ENCODE assay signal across 17 cellular contexts in the genomic region with DNA sequence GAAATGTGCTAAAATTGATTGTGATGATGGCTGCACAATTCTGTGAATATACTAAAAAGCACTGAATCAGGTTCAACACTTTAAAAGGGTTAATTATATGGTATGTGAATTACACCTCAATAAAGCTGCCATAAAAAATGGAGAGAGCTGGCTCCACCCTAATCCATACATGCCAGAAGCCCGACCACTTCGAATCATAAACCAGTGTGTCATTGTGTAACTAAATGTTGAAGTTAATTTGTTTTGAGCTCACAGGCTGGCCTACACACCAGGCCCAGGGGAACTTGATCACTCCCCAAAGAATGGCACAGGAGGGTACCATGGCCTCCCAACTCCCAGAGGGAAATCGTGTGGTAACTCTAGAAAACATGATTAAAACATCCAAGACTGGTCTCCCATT. TPM values are rescaled to one million over a fixed set of nuclear protein-coding genes. Genes with fewer than 3 reads are reported as not detected.
DNase-seq lines count a peak whose midpoint lies in the region; FAIRE-seq and TF ChIP-seq lines count a peak whose summit lies in the region.
"Had no signal": no experiment of that assay in that cellular context is flagged by ENCODE, and none has a peak within 500 bp of the region (broad histone marks: within the 10 kb centered on the region; RNA-seq: fewer than 3 reads in every experiment).

No MANE protein-coding gene starts in this region.

- WGBS in small intestine, 3 donors = 15 to 62% (median 51%) methylated on average over 3 of the region's 3 CpGs

- H3K9me3 ChIP-seq in mucosa of rectum (ENCODE audit: control insufficient read depth in 2 of 2, low read length in 2 of 2) (no peaks in the 10 kb centered on the region), small intestine (ENCODE audit: control insufficient read depth, low read depth) (no peaks in the 10 kb centered on the region), tibial artery (no peaks in the 10 kb centered on the region)

- peak; percentile 21 for DNase-seq in NCI-H69 (lab: John Stamatoyannopoulos, UW)
- DNase-seq in bronchial epithelial cell (ENCODE audit: low read depth) = no peak
- DNase-seq in small intestine = peak; percentile 74
- DNase-seq in tibial artery = no peak
- DNase-seq in cerebellum (ENCODE audit: low spot score) = no peak
- no peak for DNase-seq in stimulated activated CD4-positive, alpha-beta T cell treated with anti-CD3 and anti-CD28 coated beads, Interleukin-15, amount 100 ng/mL, for 24 hours
- DNase-seq: 8988T; AML-193; CD4-positive, CD25-positive, alpha-beta regulatory T cell; DMS53; GF-D8; HCEC 1CT; HFFc6 had no signal

- intact Hi-C loops in tibial artery (cut with DNase I; ENCODE audit: low total_unique reads) = no loop called here

- H3K9ac ChIP-seq in mucosa of rectum (ENCODE audit: low read depth in 1 of 2, low read length in 2 of 2) = peak overlapping the region; percentile 35 to 49
- H3K9ac ChIP-seq: BLaER1 treated with 17β-estradiol and CSF1 and Interleukin-3, amounts not matched to agents 10 nM and 100 nM had no signal

- peaks cover 36% of the 10 kb centered on the region for H3K36me3 ChIP-seq in bronchial epithelial cell (ENCODE audit: control insufficient read depth, insufficient read depth, low read length)
- peaks cover 44 to 51% of the 10 kb centered on the region in 2 donors for H3K36me3 ChIP-seq in mucosa of rectum (ENCODE audit: control insufficient read depth in 2 of 2, insufficient read depth in 2 of 2, low read length in 2 of 2)
- H3K36me3 ChIP-seq in small intestine (ENCODE audit: control insufficient read depth in 2 of 2, insufficient read depth in 2 of 2, low read length in 2 of 2) = peaks cover 2 to 7% of the 10 kb centered on the region in 2 donors
- peaks cover 51 to 95% (median 90%) of the 10 kb centered on the region in 3 donors for H3K36me3 ChIP-seq in tibial artery

- H3K4me1 ChIP-seq in mucosa of rectum (ENCODE audit: control insufficient read depth in 2 of 2, insufficient read depth in 2 of 2, low read length in 2 of 2) = peaks cover 10 to 24% of the 10 kb centered on the region in 2 donors
- H3K4me1 ChIP-seq in small intestine (ENCODE audit: control insufficient read depth in 2 of 2, insufficient read depth in 1 of 2, low read depth in 1 of 2, low read length in 1 of 2) = no peaks in the 10 kb centered on the region
- no peaks in the 10 kb centered on the region for H3K4me1 ChIP-seq in tibial artery

- H3K27me3 ChIP-seq in bronchial epithelial cell (ENCODE audit: control insufficient read depth, insufficient read depth, low read length) = no peaks in the 10 kb centered on the region
- no peaks in the 10 kb centered on the region for H3K27me3 ChIP-seq in mucosa of rectum (ENCODE audit: control insufficient read depth in 2 of 2, insufficient read depth in 2 of 2, low read length in 2 of 2)
- H3K27me3 ChIP-seq in small intestine (ENCODE audit: control insufficient read depth in 2 of 2, insufficient read depth in 2 of 2, low read length in 2 of 2) = no peaks in the 10 kb centered on the region
- no peaks in the 10 kb centered on the region for H3K27me3 ChIP-seq in tibial artery
- H3K27me3 ChIP-seq: BLaER1 treated with 17β-estradiol and CSF1 and Interleukin-3, amounts not matched to agents 10 nM and 100 nM had no signal

- FAIRE-seq in bronchial epithelial cell (lab: Jason Lieb, UNC) (peak; percentile 62), small intestine (lab: Jason Lieb, UNC) (no peak)
- FAIRE-seq: HTR-8/SVneo had no signal

- no peak overlapping the region for H3K4me3 ChIP-seq in bronchial epithelial cell (ENCODE audit: low read depth, low read length)
- no peak overlapping the region for H3K4me3 ChIP-seq in mucosa of rectum (ENCODE audit: low read length in 2 of 2)
- no peak overlapping the region for H3K4me3 ChIP-seq in small intestine (ENCODE audit: low read depth in 1 of 2, low read length in 2 of 2)
- no peak overlapping the region for H3K4me3 ChIP-seq in tibial artery
- H3K4me3 ChIP-seq: BLaER1 treated with 17β-estradiol and CSF1 and Interleukin-3, amounts not matched to agents 10 nM and 100 nM had no signal

- H3K27ac ChIP-seq in mucosa of rectum (ENCODE audit: low read depth in 2 of 2, low read length in 2 of 2) = peak overlapping the region; percentile 80 to 87
- no peak overlapping the region for H3K27ac ChIP-seq in small intestine (ENCODE audit: low read depth in 1 of 2, low read length in 1 of 2)
- H3K27ac ChIP-seq in tibial artery = no peak overlapping the region
- H3K27ac ChIP-seq: BLaER1 treated with 17β-estradiol and CSF1 and Interleukin-3, amounts not matched to agents 10 nM and 100 nM had no signal

- TF ChIP-seq CTCF in bronchial epithelial cell (IDR thresholded peaks at IDR 0.05; ENCODE audit: insufficient read depth, low read length, severe bottlenecking) (no peak), tibial artery (IDR thresholded peaks at IDR 0.05) (no peak)

RNA-seq across cellular contexts. Expression of a gene that starts 14.0 kb away (rescaled TPM):
- total RNA-seq in bronchial epithelial cell = 24.2 and 45.7 TPM in 2 replicates
- 10 to 100 TPM in 1 of 3 donors, 1 to 10 TPM in 2; 7.8 to 16.3 (median 8.8) TPM for polyA plus RNA-seq in small intestine
- total RNA-seq in cerebellum = 8.4 TPM

RNA-seq across cellular contexts. Expression of a gene that starts 23.5 kb away (rescaled TPM):
- total RNA-seq in bronchial epithelial cell = 0.26 TPM in 2 replicates
- under 1 TPM; 0.19 to 0.89 (median 0.81) TPM for polyA plus RNA-seq in small intestine
- total RNA-seq in cerebellum = 1.8 TPM

RNA-seq across cellular contexts. Expression of a gene that starts 24.9 kb away (rescaled TPM):
- total RNA-seq in bronchial epithelial cell (121 and 171 TPM in 2 replicates), cerebellum (8.6 TPM)
- polyA plus RNA-seq in small intestine = 100 to 1,000 TPM in 2 of 3 donors, 10 to 100 TPM in 1; 57.6 to 266 (median 191) TPM
- total RNA-seq: H4 had no signal

Comparison
In these comparisons a context has a peak if more than half of its experiments do, and no peak if none do; other contexts are left out.
1. DNase-seq: peak in NCI-H69 (single experiment) and small intestine (single experiment); none in bronchial epithelial cell (single experiment), tibial artery (0 of 2), cerebellum (single experiment) and stimulated activated CD4-positive, alpha-beta T cell treated with anti-CD3 and anti-CD28 coated beads, Interleukin-15, amount 100 ng/mL, for 24 hours (single experiment).
2. H3K27ac ChIP-seq: peak in mucosa of rectum (2 of 2); none in small intestine (0 of 2) and tibial artery (0 of 2).
3. RNA of a gene that starts 24.9 kb away (total RNA-seq): 121 to 171 TPM in bronchial epithelial cell; 8.6 TPM in cerebellum (single experiment); every median in the first group is over 10 times any median in the second.